ENCODE assay signal across 7 cellular contexts in the genomic region with DNA sequence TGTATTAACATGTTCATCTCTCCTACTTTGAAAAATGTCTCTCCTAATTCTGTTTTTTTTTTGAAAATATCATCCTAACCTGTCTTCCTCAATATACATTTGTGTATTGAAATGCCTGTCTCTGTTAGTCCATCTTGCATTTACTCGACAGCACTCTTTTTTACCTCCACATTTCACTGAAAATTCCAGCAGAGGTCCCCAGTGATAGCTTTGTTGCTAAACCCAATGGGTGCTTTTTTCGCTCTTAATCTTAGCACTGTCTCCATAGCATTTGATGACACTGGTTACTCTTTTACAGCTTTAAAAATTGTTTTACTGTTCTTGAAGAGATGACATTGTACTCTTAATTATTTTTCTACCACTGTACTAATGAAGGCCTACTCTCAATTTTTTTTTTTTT. TPM values are rescaled to one million over a fixed set of nuclear protein-coding genes. Genes with fewer than 3 reads are reported as not detected.
DNase-seq lines count a peak whose midpoint lies in the region; ATAC-seq, FAIRE-seq and TF ChIP-seq lines count a peak whose summit lies in the region.

No MANE protein-coding gene starts in this region.

- FAIRE-seq in pancreas (lab: Jason Lieb, UNC) = no peak

- no peak overlapping the region for H3K27ac ChIP-seq in dorsolateral prefrontal cortex
- H3K27ac ChIP-seq in pancreas = no peak overlapping the region

- H3K4me1 ChIP-seq in pancreas = peaks cover 0 to 1% (median 0%) of the 10 kb centered on the region in 3 donors

- H3K27me3 ChIP-seq in dorsolateral prefrontal cortex (no peaks in the 10 kb centered on the region), pancreas (no peaks in the 10 kb centered on the region)

- DNase-seq in NCI-H1694 treated with DMSO at 0.1 percent for 48 hours (lab: John Stamatoyannopoulos, UW) = peak; percentile 49
- no peak for DNase-seq in dorsolateral prefrontal cortex
- DNase-seq in pancreas = no peak
- no peak for DNase-seq in activated CD8-positive, alpha-beta memory T cell treated with anti-CD3 and anti-CD28 coated beads, Interleukin-2, amount 50 U/mL, for 4 hours

- WGBS in pancreas, 2 donors = 75 to 79% methylated on average over 2 of the region's 2 CpGs

- ATAC-seq in pancreas (peak in 3 of 4 donors; percentile 50 to 64 (median 56)), HG02852 (IDR thresholded peaks at IDR 0.05; ENCODE audit: unreplicated experiment) (no peak), HG03354 (IDR thresholded peaks at IDR 0.05; ENCODE audit: poor library complexity, severe bottlenecking, unreplicated experiment) (no peak)

- no peaks in the 10 kb centered on the region for H3K9me3 ChIP-seq in pancreas

- TF ChIP-seq CTCF in GM12872 (IDR thresholded peaks at IDR 0.05; ENCODE audit: insufficient read depth, low read depth, low read length) = peak; percentile 40; the same call in 2 of the 3 replicates
- peak in 55 of 56 donors; percentile 20 to 66 (median 46) for TF ChIP-seq CTCF in dorsolateral prefrontal cortex (IDR thresholded peaks at IDR 0.05 in 54 of 56, conservative IDR thresholded peaks at IDR 0.05 in 2 of 56; ENCODE audit: low read depth in 1 of 56, partially characterized antibody in 56 of 56)
- no peak for TF ChIP-seq CTCF in pancreas (IDR thresholded peaks at IDR 0.05)

- H3K4me3 ChIP-seq in dorsolateral prefrontal cortex (no peak overlapping the region), pancreas (no peak overlapping the region)

- intact Hi-C loops in dorsolateral prefrontal cortex (cut with DNase I) = loop anchor here (5.0 to 10.0 kb wide), 2 partner anchors 137 to 140 kb away; no protein-coding TSS in a partner anchor
- intact Hi-C loops in pancreas (cut with DNase I) = loop anchor here in 2 of 3 donors (10.0 kb wide), 1 partner anchor 137 kb away; no protein-coding TSS in a partner anchor

- no peaks in the 10 kb centered on the region for H3K36me3 ChIP-seq in pancreas

RNA-seq across cellular contexts. Expression of a gene that starts 10.8 kb away (rescaled TPM):
- 100 to 1,000 TPM in 1 of 120 experiments, 10 to 100 TPM in 119; 37.0 to 103 (median 54.2) TPM for total RNA-seq in dorsolateral prefrontal cortex
- 10 to 100 TPM; 31.8 to 46.0 (median 35.6) TPM for total RNA-seq in pancreas
- 10 to 100 TPM; 30.7 to 51.0 TPM for polyA plus RNA-seq in pancreas

Comparison
In these comparisons a context has a peak if more than half of its experiments do, and no peak if none do; other contexts are left out.
1. CTCF ChIP-seq: peak in GM12872 (single experiment) and dorsolateral prefrontal cortex (55 of 56); none in pancreas (0 of 4).
2. ATAC-seq: peak in pancreas (3 of 4); none in HG02852 (single experiment) and HG03354 (single experiment).